ENCODE assay signal across 8 cellular contexts in the genomic region with DNA sequence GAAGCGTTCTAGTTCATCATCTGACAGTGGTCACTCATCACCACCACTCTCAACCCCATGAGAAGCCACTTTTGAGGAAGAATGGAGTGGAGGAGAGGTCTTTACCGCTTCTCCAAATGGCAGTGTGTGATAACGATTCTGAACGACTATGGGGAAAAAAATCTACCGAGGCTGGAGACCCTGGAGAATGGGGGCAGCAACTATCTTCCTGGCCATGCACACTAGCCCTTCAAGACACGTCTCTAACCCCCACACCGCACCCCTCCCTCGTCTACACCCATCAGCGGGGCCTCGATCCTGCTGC. TPM values are rescaled to one million over a fixed set of nuclear protein-coding genes. Genes with fewer than 3 reads are reported as not detected.
DNase-seq lines count a peak whose midpoint lies in the region; ATAC-seq and TF ChIP-seq lines count a peak whose summit lies in the region.

No MANE protein-coding gene starts in this region.

- intact Hi-C loops in CD14-positive monocyte (cut with micrococcal nuclease), result loop anchor here (2.0 to 10.0 kb wide), 3 partner anchors 62 to 188 kb away; a partner anchor contains a TSS
- intact Hi-C loops in activated CD8-positive, alpha-beta T cell treated with anti-CD3 and anti-CD28 coated beads for 36 hours (cut with micrococcal nuclease), result no loop called here
- intact Hi-C loops in left ventricle myocardium superior (cut with micrococcal nuclease), result no loop called here

- TF ChIP-seq CTCF in CD14-positive monocyte (IDR thresholded peaks at IDR 0.05), result no peak
- no peak for TF ChIP-seq CTCF in HEK293 (tag by site-specific recombination; IDR thresholded peaks at IDR 0.05)
- no peak for TF ChIP-seq CTCF in activated CD8-positive, alpha-beta T cell treated with anti-CD3 and anti-CD28 coated beads for 36 hours (IDR thresholded peaks at IDR 0.05)

- H3K4me3 ChIP-seq in HEK293 (ENCODE audit: low read depth, low read length) (peak overlapping the region; percentile 76), skeletal muscle satellite cell (ENCODE audit: low read length) (peak overlapping the region; percentile 90)

- H3K27ac Mint-ChIP-seq in CD14-positive monocyte, result peak overlapping the region; percentile 89 to 100 (median 98)
- peak overlapping the region; percentile 94 for H3K27ac Mint-ChIP-seq in activated CD8-positive, alpha-beta T cell treated with anti-CD3 and anti-CD28 coated beads for 36 hours

- DNase-seq in CD14-positive monocyte (ENCODE audit: low spot score), result no peak
- no peak for DNase-seq in activated CD8-positive, alpha-beta T cell treated with anti-CD3 and anti-CD28 coated beads for 36 hours
- DNase-seq in left ventricle myocardium superior, result no peak
- DNase-seq in stimulated activated CD4-positive, alpha-beta T cell treated with anti-CD3 and anti-CD28 coated beads, Interleukin-12 subunit alpha, Interleukin-12 subunit beta, amount 100 ng/mL, for 4 hours, result no peak
- no peak for DNase-seq in superior temporal gyrus (ENCODE audit: extremely low spot score)

- POLR2A ChIA-PET in HEK293 (lab: Yijun Ruan, JAX), result no interaction called here
- POLR2A ChIA-PET in activated CD8-positive, alpha-beta T cell treated with anti-CD3 and anti-CD28 coated beads for 36 hours (lab: Charles Lee), result interaction anchor here (0.7 to 3.4 kb wide), 3 partner anchors 20 to 27 kb away, joined by 3 to 17 read pairs (median 3); a partner anchor contains a TSS

- H3K9me3 Mint-ChIP-seq in CD14-positive monocyte, result no peaks in the 10 kb centered on the region
- H3K9me3 Mint-ChIP-seq in activated CD8-positive, alpha-beta T cell treated with anti-CD3 and anti-CD28 coated beads for 36 hours, result no peaks in the 10 kb centered on the region

- H3K9ac ChIP-seq in skeletal muscle satellite cell (ENCODE audit: low read depth, low read length), result peak overlapping the region; percentile 86

- CTCF ChIA-PET in HEK293 (lab: Yijun Ruan, JAX), result no interaction called here
- CTCF ChIA-PET in activated CD8-positive, alpha-beta T cell treated with anti-CD3 and anti-CD28 coated beads for 36 hours (lab: Charles Lee), result interaction anchor here (1.5 kb wide), 1 partner anchor 43 kb away, joined by 5 read pairs; no protein-coding TSS in a partner anchor

- no peak overlapping the region for H3K27ac ChIP-seq in HEK293 (ENCODE audit: extremely low read depth, low read depth, low read length)

- H3K27me3 Mint-ChIP-seq in CD14-positive monocyte (ENCODE audit: low read depth in 3 of 3), result peaks cover 0 to 1% (median 0%) of the 10 kb centered on the region in 3 donors
- no peaks in the 10 kb centered on the region for H3K27me3 Mint-ChIP-seq in activated CD8-positive, alpha-beta T cell treated with anti-CD3 and anti-CD28 coated beads for 36 hours

- H3K9me3 ChIP-seq in HEK293 (ENCODE audit: control insufficient read depth, insufficient read depth, low read depth, low read length) (no peaks in the 10 kb centered on the region), skeletal muscle satellite cell (replicated peaks; ENCODE audit: low read length) (no peaks in the 10 kb centered on the region)

- H3K4me3 Mint-ChIP-seq in CD14-positive monocyte, result peak overlapping the region; percentile 88 to 100
- H3K4me3 Mint-ChIP-seq in activated CD8-positive, alpha-beta T cell treated with anti-CD3 and anti-CD28 coated beads for 36 hours, result peak overlapping the region; percentile 90

- no peaks in the 10 kb centered on the region for H3K27me3 ChIP-seq in skeletal muscle satellite cell (ENCODE audit: control insufficient read depth, insufficient read depth, low read length)

- H3K4me2 ChIP-seq in skeletal muscle satellite cell (ENCODE audit: low read length), result peak overlapping the region; percentile 85

- peak; percentile 62 for ATAC-seq in activated CD8-positive, alpha-beta T cell treated with anti-CD3 and anti-CD28 coated beads for 36 hours
- ATAC-seq in left ventricle myocardium superior (peak; percentile 49), HG03039 (IDR thresholded peaks at IDR 0.05; ENCODE audit: unreplicated experiment) (no peak)

- H3K4me1 ChIP-seq in HEK293 (ENCODE audit: control insufficient read depth, insufficient read depth, low read length), result peaks cover 7% of the 10 kb centered on the region; the same call in 1 of the 2 replicates
- H3K4me1 ChIP-seq in skeletal muscle satellite cell (ENCODE audit: control insufficient read depth, insufficient read depth, low read length), result peaks cover 7% of the 10 kb centered on the region

- H3K36me3 ChIP-seq in HEK293 (ENCODE audit: control insufficient read depth in 2 of 2, insufficient read depth in 1 of 2, low read length in 2 of 2) (peaks cover 12 to 23% of the 10 kb centered on the region in 2 experiments), skeletal muscle satellite cell (ENCODE audit: insufficient read depth, low read length) (peaks cover 8% of the 10 kb centered on the region)

- peaks cover 26 to 39% of the 10 kb centered on the region in 2 donors for H3K36me3 Mint-ChIP-seq in CD14-positive monocyte
- H3K36me3 Mint-ChIP-seq in activated CD8-positive, alpha-beta T cell treated with anti-CD3 and anti-CD28 coated beads for 36 hours (ENCODE audit: low read depth), result peaks cover 9% of the 10 kb centered on the region

- H3K4me1 Mint-ChIP-seq in CD14-positive monocyte, result peaks cover 34% of the 10 kb centered on the region
- H3K4me1 Mint-ChIP-seq in activated CD8-positive, alpha-beta T cell treated with anti-CD3 and anti-CD28 coated beads for 36 hours (ENCODE audit: low read depth), result peaks cover 23% of the 10 kb centered on the region

TF ChIP-seq in HEK293, 187 proteins besides CTCF, POLR2A, EP300 and RAD21 (continues in another document):
- TF ChIP-seq ZNF707 (tag by site-specific recombination; IDR thresholded peaks at IDR 0.05), result no peak
- no peak for TF ChIP-seq RBAK (tag by site-specific recombination; IDR thresholded peaks at IDR 0.05)
- TF ChIP-seq, protein P1, sequence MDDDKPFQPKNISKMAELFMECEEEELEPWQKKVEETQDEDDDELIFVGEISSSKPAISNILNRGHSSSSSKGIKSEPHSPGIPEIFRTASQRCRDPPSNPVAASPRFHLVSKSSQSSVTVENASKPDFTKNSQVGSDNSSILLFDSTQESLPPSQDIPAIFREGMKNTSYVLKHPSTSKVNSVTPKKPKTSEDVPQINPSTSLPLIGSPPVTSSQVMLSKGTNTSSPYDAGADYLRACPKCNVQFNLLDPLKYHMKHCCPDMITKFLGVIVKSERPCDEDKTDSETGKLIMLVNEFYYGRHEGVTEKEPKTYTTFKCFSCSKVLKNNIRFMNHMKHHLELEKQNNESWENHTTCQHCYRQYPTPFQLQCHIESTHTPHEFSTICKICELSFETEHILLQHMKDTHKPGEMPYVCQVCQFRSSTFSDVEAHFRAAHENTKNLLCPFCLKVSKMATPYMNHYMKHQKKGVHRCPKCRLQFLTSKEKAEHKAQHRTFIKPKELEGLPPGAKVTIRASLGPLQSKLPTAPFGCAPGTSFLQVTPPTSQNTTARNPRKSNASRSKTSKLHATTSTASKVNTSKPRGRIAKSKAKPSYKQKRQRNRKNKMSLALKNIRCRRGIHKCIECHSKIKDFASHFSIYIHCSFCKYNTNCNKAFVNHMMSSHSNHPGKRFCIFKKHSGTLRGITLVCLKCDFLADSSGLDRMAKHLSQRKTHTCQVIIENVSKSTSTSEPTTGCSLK (tag by site-specific recombination; IDR thresholded peaks at IDR 0.05), result no peak
- 0 out of 2 replicates have a peak, but pooled peaks have one; percentile 31 for TF ChIP-seq ZSCAN23 (tag by site-specific recombination; IDR thresholded peaks at IDR 0.05)
- no peak for TF ChIP-seq ZXDB (tag by site-specific recombination; IDR thresholded peaks at IDR 0.05)
- TF ChIP-seq ZNF549 (tag by site-specific recombination; IDR thresholded peaks at IDR 0.05), result no peak
- TF ChIP-seq GLI2 (tag by site-specific recombination; IDR thresholded peaks at IDR 0.05; ENCODE audit: borderline replicate concordance, low read depth), result no peak

RNA-seq across cellular contexts. Expression of a gene that starts 0.4 kb away (rescaled TPM):
- 10 to 100 TPM; 62.2 to 64.0 TPM for polyA plus RNA-seq in CD14-positive monocyte
- total RNA-seq in activated CD8-positive, alpha-beta T cell treated with anti-CD3 and anti-CD28 coated beads for 36 hours, result 10 to 100 TPM; 16.6 to 16.7 TPM
- total RNA-seq in left ventricle myocardium superior, result 30.1 TPM
- 16.2 and 20.8 TPM in 2 replicates for total RNA-seq in skeletal muscle satellite cell (2012; rRNA removed)

RNA-seq across cellular contexts. Expression of a gene that starts 15.3 kb away (rescaled TPM):
- polyA plus RNA-seq in CD14-positive monocyte, result 10 to 100 TPM; 10.2 to 10.3 TPM
- total RNA-seq in activated CD8-positive, alpha-beta T cell treated with anti-CD3 and anti-CD28 coated beads for 36 hours, result 1 to 10 TPM; 1.3 to 2.0 TPM
- 2.2 TPM for total RNA-seq in left ventricle myocardium superior
- total RNA-seq in skeletal muscle satellite cell (2012; rRNA removed), result 2.0 TPM in 1 of 2 replicates, not detected in the other

RNA-seq across cellular contexts. Expression of a gene that starts 26.6 kb away (rescaled TPM):
- 10 to 100 TPM in 1 of 2 donors, 1 to 10 TPM in 1; 9.6 to 10.9 TPM for polyA plus RNA-seq in CD14-positive monocyte
- total RNA-seq in activated CD8-positive, alpha-beta T cell treated with anti-CD3 and anti-CD28 coated beads for 36 hours, result 10 to 100 TPM; 55.2 to 56.7 TPM
- 31.8 TPM for total RNA-seq in left ventricle myocardium superior
- total RNA-seq in skeletal muscle satellite cell (2012; rRNA removed), result 13.9 and 16.8 TPM in 2 replicates

RNA-seq across cellular contexts. Expression of a gene that starts 26.8 kb away (rescaled TPM):
- under 1 TPM; 0.14 to 0.18 TPM for polyA plus RNA-seq in CD14-positive monocyte
- total RNA-seq in activated CD8-positive, alpha-beta T cell treated with anti-CD3 and anti-CD28 coated beads for 36 hours, result 1 to 10 TPM; 6.6 to 8.1 TPM
- 8.6 TPM for total RNA-seq in left ventricle myocardium superior
- not detected in 2 replicates for total RNA-seq in skeletal muscle satellite cell (2012; rRNA removed)

RNA-seq across cellular contexts. Expression of a gene that starts 38.1 kb away (rescaled TPM):
- not detected for polyA plus RNA-seq in CD14-positive monocyte
- not detected for total RNA-seq in activated CD8-positive, alpha-beta T cell treated with anti-CD3 and anti-CD28 coated beads for 36 hours
- total RNA-seq in left ventricle myocardium superior, result 0.25 TPM
- total RNA-seq in skeletal muscle satellite cell (2012; rRNA removed), result 0.87 TPM in 1 of 2 replicates, not detected in the other

Comparison
In these comparisons a context has a peak if more than half of its experiments do, and no peak if none do; other contexts are left out.
1. intact Hi-C loops: an anchor here in CD14-positive monocyte (2.0 to 10.0 kb wide); none called in activated CD8-positive, alpha-beta T cell treated with anti-CD3 and anti-CD28 coated beads for 36 hours and left ventricle myocardium superior.